30 cellular contexts compared by ENCODE assay signal in genomic region chr2:133477614-133477990, GRCh38.
DNase-seq lines count a peak whose midpoint lies in the region; ATAC-seq, FAIRE-seq and TF ChIP-seq lines count a peak whose summit lies in the region.
"Had no signal": no experiment of that assay in that cellular context is flagged by ENCODE, and none has a peak within 500 bp of the region (broad histone marks: within the 10 kb centered on the region; RNA-seq: fewer than 3 reads in every experiment).

No MANE protein-coding gene starts in this region.

- DNase-seq in SK-N-SH, result no peak
- peak; percentile 75 for DNase-seq in PC-3
- DNase-seq in urothelium cell line (ENCODE audit: low spot score), result peak; percentile 29
- DNase-seq in stimulated activated CD8-positive, alpha-beta memory T cell treated with anti-CD3 and anti-CD28 coated beads, Interleukin-4, amount 100 ng/mL, for 48 hours, result no peak
- DNase-seq in NCI-H345 treated with DMSO at 0.1 percent for 48 hours (lab: John Stamatoyannopoulos, UW; ENCODE audit: unreplicated experiment), result no peak
- DNase-seq: activated CD4-positive, alpha-beta memory T cell treated with anti-CD3 and anti-CD28 coated beads for 36 hours; activated CD4-positive, CD25-positive, alpha-beta regulatory T cell treated with anti-CD3 and anti-CD28 coated beads, Interleukin-2, amount 50 U/mL, for 72 hours; activated CD8-positive, alpha-beta memory T cell treated with anti-CD3 and anti-CD28 coated beads, Interleukin-2, amount 50 U/mL, for 4 hours; activated naive CD4-positive, alpha-beta T cell treated with anti-CD3 and anti-CD28 coated beads, Interleukin-2, amount 50 U/mL, for 16 hours; AML-193; CD8-positive, alpha-beta T cell; DMS153; GDM1; islet precursor cell; Kasumi-1; midbrain; naive thymus-derived CD8-positive, alpha-beta T cell; NCI-H1092; NCI-H2029; occipital lobe; stimulated activated naive CD8-positive, alpha-beta T cell treated with anti-CD3 and anti-CD28 coated beads, Interleukin-15, Interleukin-2, amounts not matched to agents 100 U/mL and 50 U/mL, for 24 hours; T-helper 17 cell had no signal

- POLR2A ChIA-PET in SK-N-SH (lab: Yijun Ruan, JAX), result no interaction called here
- POLR2A ChIA-PET in PC-3 (lab: Charles Lee; ENCODE audit: unreplicated experiment), result no interaction called here

- H3K27ac ChIP-seq in SK-N-SH (ENCODE audit: low read depth in 2 of 2, low read length in 1 of 2), result no peak overlapping the region
- H3K27ac ChIP-seq in PC-3 (ENCODE audit: low read length), result no peak overlapping the region
- H3K27ac ChIP-seq: 22Rv1, thoracic aorta, vagina had no signal

- no peak overlapping the region for H3K4me2 ChIP-seq in SK-N-SH
- no peak overlapping the region for H3K4me2 ChIP-seq in PC-3 (ENCODE audit: low read length)

- intact Hi-C loops in PC-3 (cut with micrococcal nuclease), result no loop called here

- H3K79me2 ChIP-seq in SK-N-SH (ENCODE audit: insufficient read depth), result no peaks in the 10 kb centered on the region
- H3K79me2 ChIP-seq in PC-3 (ENCODE audit: low read length), result no peaks in the 10 kb centered on the region

- no peaks in the 10 kb centered on the region for H3K27me3 ChIP-seq in SK-N-SH (ENCODE audit: insufficient read depth)
- H3K27me3 ChIP-seq in PC-3 (ENCODE audit: low read length), result no peaks in the 10 kb centered on the region
- H3K27me3 ChIP-seq: vagina had no signal

- ATAC-seq in SK-N-SH treated with all-trans-retinoic acid at 6 μM for 48 hours, result no peak
- peak; percentile 85 for ATAC-seq in PC-3
- peak; percentile 57 for ATAC-seq in esophagus mucosa
- no peak for ATAC-seq in GM21529 (IDR thresholded peaks at IDR 0.05; ENCODE audit: unreplicated experiment)
- ATAC-seq: CD8-positive, alpha-beta T cell; HCT116; HepG2; naive thymus-derived CD8-positive, alpha-beta T cell; stimulated activated naive CD8-positive, alpha-beta T cell treated with anti-CD3 and anti-CD28 coated beads, Interleukin-15, Interleukin-2, amounts not matched to agents 100 U/mL and 50 U/mL, for 24 hours; T-helper 17 cell had no signal

- no peak for TF ChIP-seq RAD21 in SK-N-SH (IDR thresholded peaks at IDR 0.05; ENCODE audit: low read length)

- H3K4me1 ChIP-seq in SK-N-SH (ENCODE audit: control insufficient read depth in 1 of 2, insufficient read depth in 2 of 2, low read depth in 1 of 2, low read length in 1 of 2) (no peaks in the 10 kb centered on the region), PC-3 (ENCODE audit: insufficient read depth, low read length) (peaks cover 21% of the 10 kb centered on the region)
- H3K4me1 ChIP-seq: vagina had no signal

- no TSS peak for BruUV-seq in PC-3 (replicated peaks; lab: Mats Ljungman, UMichigan)

- H4K20me1 ChIP-seq in SK-N-SH (ENCODE audit: insufficient read depth) (no peaks in the 10 kb centered on the region), PC-3 (ENCODE audit: low read length) (no peaks in the 10 kb centered on the region)

- H3K9me3 ChIP-seq in SK-N-SH, result no peaks in the 10 kb centered on the region
- no peaks in the 10 kb centered on the region for H3K9me3 ChIP-seq in PC-3 (ENCODE audit: low read length)
- H3K9me3 ChIP-seq: thoracic aorta, vagina had no signal

- TF ChIP-seq CTCF in SK-N-SH (IDR thresholded peaks at IDR 0.05), result no peak
- TF ChIP-seq CTCF in PC-3 (conservative IDR thresholded peaks at IDR 0.05; ENCODE audit: low read depth, low read length), result no peak

- H3K4me3 ChIP-seq in SK-N-SH (ENCODE audit: low read depth in 2 of 2, low read length in 1 of 2) (no peak overlapping the region), PC-3 (ENCODE audit: low read length) (no peak overlapping the region)
- H3K4me3 ChIP-seq: thoracic aorta, vagina had no signal

- no peak overlapping the region for H2AFZ ChIP-seq in SK-N-SH (ENCODE audit: low read depth)
- H2AFZ ChIP-seq in PC-3 (ENCODE audit: low read length), result no peak overlapping the region

- no peak for FAIRE-seq in urothelium cell line (lab: Jason Lieb, UNC)
- FAIRE-seq: HepG2 had no signal

- CTCF ChIA-PET in SK-N-SH (lab: Yijun Ruan, JAX), result no interaction called here
- CTCF ChIA-PET in PC-3 (lab: Charles Lee), result no interaction called here

- no peak overlapping the region for H3K9ac ChIP-seq in SK-N-SH
- no peak overlapping the region for H3K9ac ChIP-seq in PC-3 (ENCODE audit: low read length)

- no peaks in the 10 kb centered on the region for H3K36me3 ChIP-seq in SK-N-SH (replicated peaks in 1 of 2; ENCODE audit: control insufficient read depth in 1 of 2, insufficient read depth in 2 of 2, low read length in 1 of 2)
- H3K36me3 ChIP-seq in PC-3 (ENCODE audit: low read depth, low read length), result no peaks in the 10 kb centered on the region
- H3K36me3 ChIP-seq: thoracic aorta, vagina had no signal

- H3F3A ChIP-seq in SK-N-SH (replicated peaks; ENCODE audit: insufficient read depth) (no peaks in the 10 kb centered on the region), PC-3 (ENCODE audit: low read length, unreplicated experiment) (no peaks in the 10 kb centered on the region)

- no peak for TF ChIP-seq EP300 in SK-N-SH (IDR thresholded peaks at IDR 0.05; ENCODE audit: borderline replicate concordance in 1 of 2, low read depth in 1 of 2, low read length in 1 of 2)

- H3K9me2 ChIP-seq in SK-N-SH (no peaks in the 10 kb centered on the region), PC-3 (replicated peaks; ENCODE audit: low read length) (no peaks in the 10 kb centered on the region)

TF ChIP-seq in SK-N-SH, 30 proteins besides CTCF, POLR2A, EP300 and RAD21 (continues in another document):
- TF ChIP-seq NFIC (IDR thresholded peaks at IDR 0.05; ENCODE audit: borderline replicate concordance) (no peak), YY1 (IDR thresholded peaks at IDR 0.05; ENCODE audit: low read depth) (no peak), POLR2AphosphoS5 (IDR thresholded peaks at IDR 0.05; ENCODE audit: low read depth, low read length) (no peak), FOSL2 (IDR thresholded peaks at IDR 0.05; ENCODE audit: borderline replicate concordance, low read depth) (0 out of 2 replicates have a peak, but pooled peaks have one; percentile 13), RFX5 (IDR thresholded peaks at IDR 0.05; ENCODE audit: low read length) (no peak), EZH2phosphoT487 (IDR thresholded peaks at IDR 0.05; ENCODE audit: borderline replicate concordance, low read depth) (no peak)
- TF ChIP-seq, protein P1, sequence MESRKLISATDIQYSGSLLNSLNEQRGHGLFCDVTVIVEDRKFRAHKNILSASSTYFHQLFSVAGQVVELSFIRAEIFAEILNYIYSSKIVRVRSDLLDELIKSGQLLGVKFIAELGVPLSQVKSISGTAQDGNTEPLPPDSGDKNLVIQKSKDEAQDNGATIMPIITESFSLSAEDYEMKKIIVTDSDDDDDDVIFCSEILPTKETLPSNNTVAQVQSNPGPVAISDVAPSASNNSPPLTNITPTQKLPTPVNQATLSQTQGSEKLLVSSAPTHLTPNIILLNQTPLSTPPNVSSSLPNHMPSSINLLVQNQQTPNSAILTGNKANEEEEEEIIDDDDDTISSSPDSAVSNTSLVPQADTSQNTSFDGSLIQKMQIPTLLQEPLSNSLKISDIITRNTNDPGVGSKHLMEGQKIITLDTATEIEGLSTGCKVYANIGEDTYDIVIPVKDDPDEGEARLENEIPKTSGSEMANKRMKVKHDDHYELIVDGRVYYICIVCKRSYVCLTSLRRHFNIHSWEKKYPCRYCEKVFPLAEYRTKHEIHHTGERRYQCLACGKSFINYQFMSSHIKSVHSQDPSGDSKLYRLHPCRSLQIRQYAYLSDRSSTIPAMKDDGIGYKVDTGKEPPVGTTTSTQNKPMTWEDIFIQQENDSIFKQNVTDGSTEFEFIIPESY (IDR thresholded peaks at IDR 0.05; ENCODE audit: borderline replicate concordance, low read depth), result no peak

TF ChIP-seq in SK-N-SH treated with all-trans-retinoic acid at 6 μM for 48 hours, 23 proteins besides CTCF, POLR2A, EP300 and RAD21:
- no peak for TF ChIP-seq TOX (CRISPR knock-in tag; IDR thresholded peaks at IDR 0.05; ENCODE audit: borderline replicate concordance)
- TF ChIP-seq, protein P2, sequence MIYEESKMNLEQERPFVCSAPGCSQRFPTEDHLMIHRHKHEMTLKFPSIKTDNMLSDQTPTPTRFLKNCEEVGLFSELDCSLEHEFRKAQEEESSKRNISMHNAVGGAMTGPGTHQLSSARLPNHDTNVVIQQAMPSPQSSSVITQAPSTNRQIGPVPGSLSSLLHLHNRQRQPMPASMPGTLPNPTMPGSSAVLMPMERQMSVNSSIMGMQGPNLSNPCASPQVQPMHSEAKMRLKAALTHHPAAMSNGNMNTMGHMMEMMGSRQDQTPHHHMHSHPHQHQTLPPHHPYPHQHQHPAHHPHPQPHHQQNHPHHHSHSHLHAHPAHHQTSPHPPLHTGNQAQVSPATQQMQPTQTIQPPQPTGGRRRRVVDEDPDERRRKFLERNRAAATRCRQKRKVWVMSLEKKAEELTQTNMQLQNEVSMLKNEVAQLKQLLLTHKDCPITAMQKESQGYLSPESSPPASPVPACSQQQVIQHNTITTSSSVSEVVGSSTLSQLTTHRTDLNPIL (CRISPR knock-in tag; IDR thresholded peaks at IDR 0.05; ENCODE audit: low read depth), result no peak
- TF ChIP-seq RARB (CRISPR knock-in tag; IDR thresholded peaks at IDR 0.05), result no peak
- TF ChIP-seq ZNF565 (CRISPR knock-in tag; conservative IDR thresholded peaks at IDR 0.05; ENCODE audit: low read depth), result no peak
- TF ChIP-seq SNAI2 (CRISPR knock-in tag; IDR thresholded peaks at IDR 0.05), result no peak
- TF ChIP-seq ZFP30 (CRISPR knock-in tag; IDR thresholded peaks at IDR 0.05), result no peak
- no peak for TF ChIP-seq TSHZ2 (CRISPR knock-in tag; IDR thresholded peaks at IDR 0.05)

Comparison
In these comparisons a context has a peak if more than half of its experiments do, and no peak if none do; other contexts are left out.
1. DNase-seq: peak in PC-3 (single experiment) and urothelium cell line (single experiment); none in SK-N-SH (single experiment), stimulated activated CD8-positive, alpha-beta memory T cell treated with anti-CD3 and anti-CD28 coated beads, Interleukin-4, amount 100 ng/mL, for 48 hours (single experiment) and NCI-H345 treated with DMSO at 0.1 percent for 48 hours (single experiment).
2. ATAC-seq: peak in PC-3 (single experiment) and esophagus mucosa (single experiment); none in SK-N-SH treated with all-trans-retinoic acid at 6 μM for 48 hours (single experiment) and GM21529 (single experiment).